In the genomic region with DNA sequence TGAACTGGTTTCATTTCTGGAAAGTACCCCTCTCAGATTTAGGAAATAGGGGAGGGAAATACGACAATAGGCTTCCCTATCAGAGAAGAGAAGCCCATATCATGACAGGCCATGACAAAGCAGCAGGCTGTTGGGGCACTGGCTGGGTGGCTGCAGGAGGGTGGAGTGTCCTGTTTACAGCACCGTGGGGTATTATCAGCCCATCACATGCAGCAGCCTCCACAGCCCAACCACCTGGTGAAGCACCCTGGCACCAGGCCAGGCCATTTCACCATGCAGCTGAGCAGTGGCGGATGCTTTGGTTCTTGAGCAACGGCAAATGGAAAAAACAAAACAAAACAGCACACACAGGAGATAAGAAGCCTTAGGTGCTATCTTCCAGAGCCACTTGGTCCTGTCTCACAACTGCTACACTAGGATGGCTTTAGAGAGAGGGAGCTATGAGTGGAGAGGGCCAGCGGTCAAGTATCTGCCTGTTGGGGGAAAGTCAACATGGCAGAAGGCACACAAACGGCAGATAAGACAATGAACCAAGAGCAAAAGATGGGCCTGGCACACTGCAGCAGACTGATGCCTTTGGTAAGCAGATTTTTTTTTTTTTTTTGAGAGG, we compare ENCODE assay signal across 8 cellular contexts. TPM values are rescaled to one million over a fixed set of nuclear protein-coding genes. Genes with fewer than 3 reads are reported as not detected.
A peak's percentile ranks its signal among the peaks of the same experiment; 100 is the strongest.
DNase-seq lines count a peak whose midpoint lies in the region; ATAC-seq and TF ChIP-seq lines count a peak whose summit lies in the region.

No MANE protein-coding gene starts in this region.

- H3K27ac ChIP-seq in left ventricle myocardium inferior (replicated peaks): peak overlapping the region; percentile 80

- H3K27ac Mint-ChIP-seq in activated T-helper 1 cell treated with anti-CD3 and anti-CD28 coated beads, Interleukin-12 subunit alpha, Interleukin-12 subunit beta, Interleukin-2, Interleukin-4 antibody, amounts not matched to agents 30 ng/mL and 10 ng/mL and 1 ng/mL, durations not matched to agents 14 hours and 24 hours and 36 hours: peak overlapping the region; percentile 99

- no peaks in the 10 kb centered on the region for H3K9me3 Mint-ChIP-seq in activated T-helper 1 cell treated with anti-CD3 and anti-CD28 coated beads, Interleukin-12 subunit alpha, Interleukin-12 subunit beta, Interleukin-2, Interleukin-4 antibody, amounts not matched to agents 30 ng/mL and 10 ng/mL and 1 ng/mL, durations not matched to agents 14 hours and 24 hours and 36 hours

- DNase-seq in GM12865 (ENCODE audit: low read depth): peak; percentile 93
- peak; percentile 80 for DNase-seq in OCI-M2 (lab: John Stamatoyannopoulos, UW; ENCODE audit: unreplicated experiment)
- DNase-seq in activated T-helper 1 cell treated with anti-CD3 and anti-CD28 coated beads, Interleukin-12 subunit alpha, Interleukin-12 subunit beta, Interleukin-2, Interleukin-4 antibody, amounts not matched to agents 30 ng/mL and 10 ng/mL and 1 ng/mL, durations not matched to agents 14 hours and 24 hours and 36 hours (ENCODE audit: low spot score): peak; percentile 83
- peak; percentile 84 for DNase-seq in left ventricle myocardium inferior
- peak; percentile 69 to 72 for DNase-seq in stimulated activated CD4-positive, alpha-beta T cell treated with anti-CD3 and anti-CD28 coated beads, Interleukin-2, amount 100 ng/mL, for 48 hours
- DNase-seq in mesenteric fat pad (ENCODE audit: low spot score): no peak
- DNase-seq in AG08395 (ENCODE audit: low spot score): no peak

- H3K27me3 ChIP-seq in left ventricle myocardium inferior (ENCODE audit: low read depth): no peaks in the 10 kb centered on the region

- peaks cover 72% of the 10 kb centered on the region for H3K4me1 Mint-ChIP-seq in activated T-helper 1 cell treated with anti-CD3 and anti-CD28 coated beads, Interleukin-12 subunit alpha, Interleukin-12 subunit beta, Interleukin-2, Interleukin-4 antibody, amounts not matched to agents 30 ng/mL and 10 ng/mL and 1 ng/mL, durations not matched to agents 14 hours and 24 hours and 36 hours (ENCODE audit: low read depth)

- no peaks in the 10 kb centered on the region for H3K9me3 ChIP-seq in left ventricle myocardium inferior (replicated peaks)

- TF ChIP-seq CTCF in GM12865 (IDR thresholded peaks at IDR 0.05; ENCODE audit: insufficient read depth, low read depth, low read length, missing control alignments) (no peak), left ventricle myocardium inferior (IDR thresholded peaks at IDR 0.05; ENCODE audit: borderline replicate concordance) (no peak)

- peak; percentile 34 for ATAC-seq in HG03565 (IDR thresholded peaks at IDR 0.05; ENCODE audit: unreplicated experiment)

- H3K4me1 ChIP-seq in left ventricle myocardium inferior: peaks cover 78% of the 10 kb centered on the region

- H3K36me3 Mint-ChIP-seq in activated T-helper 1 cell treated with anti-CD3 and anti-CD28 coated beads, Interleukin-12 subunit alpha, Interleukin-12 subunit beta, Interleukin-2, Interleukin-4 antibody, amounts not matched to agents 30 ng/mL and 10 ng/mL and 1 ng/mL, durations not matched to agents 14 hours and 24 hours and 36 hours (ENCODE audit: low read depth): peaks cover 12% of the 10 kb centered on the region

- H3K36me3 ChIP-seq in left ventricle myocardium inferior: no peaks in the 10 kb centered on the region

- intact Hi-C loops in activated T-helper 1 cell treated with anti-CD3 and anti-CD28 coated beads, Interleukin-12 subunit alpha, Interleukin-12 subunit beta, Interleukin-2, Interleukin-4 antibody, amounts not matched to agents 30 ng/mL and 10 ng/mL and 1 ng/mL, durations not matched to agents 14 hours and 24 hours and 36 hours (cut with micrococcal nuclease): loop anchor here (1.0 kb wide), 5 partner anchors 9 to 49 kb away; partner anchors contain the start of genes FAM117A and KAT7
- intact Hi-C loops in left ventricle myocardium inferior (cut with micrococcal nuclease): no loop called here

- peak overlapping the region; percentile 80 for H3K4me3 Mint-ChIP-seq in activated T-helper 1 cell treated with anti-CD3 and anti-CD28 coated beads, Interleukin-12 subunit alpha, Interleukin-12 subunit beta, Interleukin-2, Interleukin-4 antibody, amounts not matched to agents 30 ng/mL and 10 ng/mL and 1 ng/mL, durations not matched to agents 14 hours and 24 hours and 36 hours

- H3K27me3 Mint-ChIP-seq in activated T-helper 1 cell treated with anti-CD3 and anti-CD28 coated beads, Interleukin-12 subunit alpha, Interleukin-12 subunit beta, Interleukin-2, Interleukin-4 antibody, amounts not matched to agents 30 ng/mL and 10 ng/mL and 1 ng/mL, durations not matched to agents 14 hours and 24 hours and 36 hours (ENCODE audit: insufficient read depth): no peaks in the 10 kb centered on the region

- H3K4me3 ChIP-seq in GM12865 (ENCODE audit: low read depth, low read length): peak overlapping the region; percentile 28
- H3K4me3 ChIP-seq in left ventricle myocardium inferior: no peak overlapping the region

RNA-seq across cellular contexts. Expression of gene FAM117A, which starts 24.2 kb away (rescaled TPM):
- 13.9 and 14.8 TPM in 2 replicates for total RNA-seq in activated T-helper 1 cell treated with anti-CD3 and anti-CD28 coated beads, Interleukin-12 subunit alpha, Interleukin-12 subunit beta, Interleukin-2, Interleukin-4 antibody, amounts not matched to agents 30 ng/mL and 10 ng/mL and 1 ng/mL, durations not matched to agents 14 hours and 24 hours and 36 hours
- total RNA-seq in left ventricle myocardium inferior: 12.8 TPM
- total RNA-seq in mesenteric fat pad: 5.9 TPM

RNA-seq across cellular contexts. Expression of gene SLC35B1, which starts 32.0 kb away (rescaled TPM):
- 71.6 and 75.4 TPM in 2 replicates for total RNA-seq in activated T-helper 1 cell treated with anti-CD3 and anti-CD28 coated beads, Interleukin-12 subunit alpha, Interleukin-12 subunit beta, Interleukin-2, Interleukin-4 antibody, amounts not matched to agents 30 ng/mL and 10 ng/mL and 1 ng/mL, durations not matched to agents 14 hours and 24 hours and 36 hours
- 53.4 TPM for total RNA-seq in left ventricle myocardium inferior
- 44.5 TPM for total RNA-seq in mesenteric fat pad

RNA-seq across cellular contexts. Expression of gene KAT7, which starts 48.7 kb away (rescaled TPM):
- total RNA-seq in activated T-helper 1 cell treated with anti-CD3 and anti-CD28 coated beads, Interleukin-12 subunit alpha, Interleukin-12 subunit beta, Interleukin-2, Interleukin-4 antibody, amounts not matched to agents 30 ng/mL and 10 ng/mL and 1 ng/mL, durations not matched to agents 14 hours and 24 hours and 36 hours: 68.5 and 71.1 TPM in 2 replicates
- total RNA-seq in left ventricle myocardium inferior: 52.6 TPM
- 34.9 TPM for total RNA-seq in mesenteric fat pad

Comparison
In these comparisons a context has a peak if more than half of its experiments do, and no peak if none do; other contexts are left out.
1. DNase-seq: peak in GM12865 (single experiment), OCI-M2 (single experiment), activated T-helper 1 cell treated with anti-CD3 and anti-CD28 coated beads, Interleukin-12 subunit alpha, Interleukin-12 subunit beta, Interleukin-2, Interleukin-4 antibody, amounts not matched to agents 30 ng/mL and 10 ng/mL and 1 ng/mL, durations not matched to agents 14 hours and 24 hours and 36 hours (single experiment), left ventricle myocardium inferior (single experiment) and stimulated activated CD4-positive, alpha-beta T cell treated with anti-CD3 and anti-CD28 coated beads, Interleukin-2, amount 100 ng/mL, for 48 hours (2 of 2); none in mesenteric fat pad (single experiment) and AG08395 (single experiment).